In the genomic region with DNA sequence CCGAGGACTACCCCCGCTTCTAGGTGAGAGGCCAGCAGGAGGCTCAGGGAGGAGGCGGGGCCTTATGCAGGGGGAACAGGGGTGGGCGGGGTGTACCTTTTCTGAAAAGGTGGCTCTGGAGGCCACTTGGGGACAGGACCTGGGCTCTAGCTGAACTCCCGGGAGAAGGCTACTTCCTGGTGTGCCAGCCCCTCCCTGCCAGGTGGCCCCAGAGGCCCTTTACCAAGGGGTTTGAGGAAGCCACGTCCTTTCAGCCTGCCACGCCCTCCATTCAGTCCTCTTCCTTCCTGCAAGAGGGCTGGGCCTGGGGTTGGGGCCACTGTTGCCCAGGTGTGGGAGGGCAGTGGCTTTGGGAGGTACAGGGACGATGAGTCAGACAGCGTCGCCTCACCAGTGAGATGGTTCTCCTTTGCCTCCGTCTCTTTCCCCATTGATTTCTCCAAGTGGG, we compare ENCODE assay signal across 1 cellular context.
TF ChIP-seq lines count a peak whose summit lies in the region.

No MANE protein-coding gene starts in this region.

TF ChIP-seq in HCT116, 20 proteins besides CTCF, POLR2A, EP300 and RAD21:
- TF ChIP-seq POLR2AphosphoS5 (IDR thresholded peaks at IDR 0.05; ENCODE audit: low read depth, low read length) (peak; percentile 71), JUND (IDR thresholded peaks at IDR 0.05) (peak; percentile 56; the same call in 1 of the 2 replicates), SP1 (IDR thresholded peaks at IDR 0.05; ENCODE audit: low read depth) (peak; percentile 36), FOSL1 (IDR thresholded peaks at IDR 0.05; ENCODE audit: low read depth) (peak; percentile 35)
